Comparison of ENCODE assay signal across 12 cellular contexts in genomic region chr15:52083037-52083359, GRCh38. TPM values are rescaled to one million over a fixed set of nuclear protein-coding genes. Genes with fewer than 3 reads are reported as not detected.
DNase-seq lines count a peak whose midpoint lies in the region; ATAC-seq, FAIRE-seq and TF ChIP-seq lines count a peak whose summit lies in the region.
"Not testable (repeated sequence)": the region's sequence is repeated elsewhere in the genome, so short reads cannot be mapped to it uniquely, and the experiment has no call there.
"Had no signal": no experiment of that assay in that cellular context is flagged by ENCODE, and none has a peak within 500 bp of the region (broad histone marks: within the 10 kb centered on the region; RNA-seq: fewer than 3 reads in every experiment).

No MANE protein-coding gene starts in this region.

- H3K4me3 ChIP-seq in GM12865 (ENCODE audit: low read depth, low read length), result not testable (repeated sequence)
- 0 out of 2 replicates have a peak overlapping the region, but pooled peaks have one; percentile 17 for H3K4me3 ChIP-seq in GM12878

- H3K36me3 Mint-ChIP-seq in T-helper 17 cell (ENCODE audit: low read depth), result not testable (repeated sequence)

- BruUV-seq in GM12878 (replicated peaks; lab: Mats Ljungman, UMichigan), result not testable (repeated sequence)

- in situ Hi-C loops in GM12878 (cut with MboI), result not testable (repeated sequence)

- not testable (repeated sequence) for H3K9me3 Mint-ChIP-seq in stimulated activated naive CD8-positive, alpha-beta T cell treated with anti-CD3 and anti-CD28 coated beads, Interleukin-15, amount 100 ng/mL, for 72 hours

- H3K27me3 ChIP-seq in GM12878 (replicated peaks in 1 of 2; ENCODE audit: control insufficient read depth in 2 of 2, insufficient read depth in 2 of 2, low read length in 1 of 2), result not testable (repeated sequence)

- not testable (repeated sequence) for H3K9ac ChIP-seq in GM12878 (ENCODE audit: control insufficient read depth, insufficient read depth, low read length)

- not testable (repeated sequence) for H3K36me3 ChIP-seq in GM12878 (ENCODE audit: control insufficient read depth in 2 of 2, insufficient read depth in 2 of 2, low read length in 1 of 2)

- not testable (repeated sequence) for TF ChIP-seq RAD21 in GM12878 (IDR thresholded peaks at IDR 0.05; ENCODE audit: insufficient read depth, low read depth, low read length)

- RAD21 ChIA-PET in GM12878 (lab: Charles Lee; ENCODE audit: unreplicated experiment), result interaction anchor here (0.7 to 10.3 kb wide), 26 partner anchors 14 to 147 kb away, joined by 3 to 203 read pairs (median 5); partner anchors contain the start of genes BCL2L10 and LEO1

- not testable (repeated sequence) for TF ChIP-seq CTCF in GM12865 (IDR thresholded peaks at IDR 0.05; ENCODE audit: insufficient read depth, low read depth, low read length, missing control alignments); GM12878 (IDR thresholded peaks at IDR 0.05 in 2 of 3, conservative IDR thresholded peaks at IDR 0.05 in 1 of 3; ENCODE audit: control insufficient read depth in 2 of 3, extremely low read depth in 1 of 3, insufficient read depth in 1 of 3, low read depth in 3 of 3, low read length in 3 of 3)

- DNase-seq in GM12865 (ENCODE audit: low read depth), result peak; percentile 29
- not testable (repeated sequence) for DNase-seq in T-helper 17 cell; GM12878 (ENCODE audit: low read depth, low spot score); stimulated activated naive CD8-positive, alpha-beta T cell treated with anti-CD3 and anti-CD28 coated beads, Interleukin-15, amount 100 ng/mL, for 72 hours

- peaks cover 32% of the 10 kb centered on the region for H3K4me1 ChIP-seq in GM12878 (ENCODE audit: control insufficient read depth, insufficient read depth, low read length)

- not testable (repeated sequence) for TF ChIP-seq EP300 in GM12878 (IDR thresholded peaks at IDR 0.05; ENCODE audit: borderline replicate concordance in 1 of 2, control insufficient read depth in 1 of 2, low read depth in 2 of 2, low read length in 2 of 2)

- CTCF ChIA-PET in GM12878 (lab: Yijun Ruan, JAX), result interaction anchor here (0.6 to 11.1 kb wide), 20 partner anchors 9 to 149 kb away, joined by 3 to 251 read pairs (median 4); partner anchors contain the start of gene BCL2L10

- H3K27ac ChIP-seq in GM12878 (ENCODE audit: control insufficient read depth, insufficient read depth), result peak overlapping the region; percentile 84

- H3K9me3 ChIP-seq in T-helper 17 cell (ENCODE audit: control insufficient read depth, low read length, poor library complexity, severe bottlenecking), result not testable (repeated sequence)
- peaks cover 12% of the 10 kb centered on the region for H3K9me3 ChIP-seq in GM12878 (replicated peaks; ENCODE audit: control insufficient read depth, insufficient read depth, low read length)

- H3K27me3 Mint-ChIP-seq in T-helper 17 cell; stimulated activated naive CD8-positive, alpha-beta T cell treated with anti-CD3 and anti-CD28 coated beads, Interleukin-15, amount 100 ng/mL, for 72 hours: not testable (repeated sequence)

- 0% methylated on average over 1 of the region's 1 CpG for WGBS in GM12878 (ENCODE audit: insufficient coverage, insufficient replicate concordance, low lambda C conversion rate, missing lambda C conversion rate)

- SMC1A ChIA-PET in GM12878 (lab: Charles Lee; ENCODE audit: uncharacterized antibody, unreplicated experiment), result interaction anchor here (0.7 to 11.2 kb wide), 29 partner anchors 9 to 153 kb away, joined by 3 to 272 read pairs (median 5); partner anchors contain the start of genes BCL2L10 and LEO1

- H3K4me2 ChIP-seq in GM12878 (ENCODE audit: control insufficient read depth, insufficient read depth), result peak overlapping the region; percentile 88

- ATAC-seq in GM19324 (IDR thresholded peaks at IDR 0.05; ENCODE audit: low FRiP score, unreplicated experiment) (peak; percentile 16), GM21619 (IDR thresholded peaks at IDR 0.05; ENCODE audit: unreplicated experiment) (peak; percentile 6), HG02852 (IDR thresholded peaks at IDR 0.05; ENCODE audit: unreplicated experiment) (peak; percentile 15), HG03460 (IDR thresholded peaks at IDR 0.05; ENCODE audit: unreplicated experiment) (peak; percentile 11), GM12878 (peak; percentile 48)
- ATAC-seq in T-helper 17 cell; stimulated activated naive CD8-positive, alpha-beta T cell treated with anti-CD3 and anti-CD28 coated beads, Interleukin-15, amount 100 ng/mL, for 72 hours: not testable (repeated sequence)

- H3K79me2 ChIP-seq in GM12878 (ENCODE audit: control insufficient read depth, insufficient read depth, low read length), result peaks cover 13% of the 10 kb centered on the region

- H3K27ac Mint-ChIP-seq in T-helper 17 cell, result peak overlapping the region; percentile 51
- peak overlapping the region; percentile 2 to 38 for H3K27ac Mint-ChIP-seq in stimulated activated naive CD8-positive, alpha-beta T cell treated with anti-CD3 and anti-CD28 coated beads, Interleukin-15, amount 100 ng/mL, for 72 hours

- H3K4me1 Mint-ChIP-seq in T-helper 17 cell, result not testable (repeated sequence)
- H3K4me1 Mint-ChIP-seq in stimulated activated naive CD8-positive, alpha-beta T cell treated with anti-CD3 and anti-CD28 coated beads, Interleukin-15, amount 100 ng/mL, for 72 hours, result peaks cover 31% of the 10 kb centered on the region

- H3K4me3 Mint-ChIP-seq in T-helper 17 cell, result not testable (repeated sequence)
- peak overlapping the region in 1 of 2 donors; percentile 40 for H3K4me3 Mint-ChIP-seq in stimulated activated naive CD8-positive, alpha-beta T cell treated with anti-CD3 and anti-CD28 coated beads, Interleukin-15, amount 100 ng/mL, for 72 hours

- TF ChIP-seq POLR2A in GM12878 (IDR thresholded peaks at IDR 0.05; ENCODE audit: low read depth, low read length), result not testable (repeated sequence)

- intact Hi-C loops in GM12878 (cut with micrococcal nuclease; ENCODE audit: unreplicated experiment), result loop anchor here (1.0 kb wide), 1 partner anchor 20 kb away; no protein-coding TSS in a partner anchor

- not testable (repeated sequence) for FAIRE-seq in GM12878 (lab: Jason Lieb, UNC)

- POLR2A ChIA-PET in GM12878 (lab: Charles Lee), result interaction anchor here (0.5 to 10.3 kb wide), 17 partner anchors 8 to 349 kb away, joined by 3 to 151 read pairs (median 5); partner anchors contain the start of gene BCL2L10

- not testable (repeated sequence) for H4K20me1 ChIP-seq in GM12878 (ENCODE audit: control insufficient read depth, insufficient read depth)

- H2AFZ ChIP-seq in GM12878 (ENCODE audit: control insufficient read depth, low read depth, low read length), result not testable (repeated sequence)

TF ChIP-seq in GM12878, 131 proteins besides CTCF, POLR2A, EP300 and RAD21:
- TF ChIP-seq HDGF (IDR thresholded peaks at IDR 0.05) (peak; percentile 63; the same call in 1 of the 2 replicates), MTA2 (IDR thresholded peaks at IDR 0.05; ENCODE audit: low read depth) (0 out of 2 replicates have a peak, but pooled peaks have one; percentile 26), CHD4 (IDR thresholded peaks at IDR 0.05) (0 out of 2 replicates have a peak, but pooled peaks have one; percentile 39), SMARCA5 (IDR thresholded peaks at IDR 0.05) (peak; percentile 45), NFIC (IDR thresholded peaks at IDR 0.05; ENCODE audit: low read depth, low read length) (peak; percentile 16; the same call in 1 of the 2 replicates), MEF2B (IDR thresholded peaks at IDR 0.05; ENCODE audit: partially characterized antibody, poor library complexity, severe bottlenecking) (peak; percentile 27), NR2F1 (conservative IDR thresholded peaks at IDR 0.05) (peak; percentile 81), ZNF217 (IDR thresholded peaks at IDR 0.05) (peak; percentile 85; the same call in 1 of the 2 replicates), ATF7 (IDR thresholded peaks at IDR 0.05; ENCODE audit: low read depth) (peak; percentile 5; the same call in 1 of the 2 replicates), DPF2 (IDR thresholded peaks at IDR 0.05) (peak; percentile 36; the same call in 1 of the 2 replicates), ZBED1 (IDR thresholded peaks at IDR 0.05; ENCODE audit: borderline replicate concordance) (0 out of 2 replicates have a peak, but pooled peaks have one; percentile 11), CEBPB (IDR thresholded peaks at IDR 0.05; ENCODE audit: borderline replicate concordance in 1 of 2, low read depth in 2 of 2, low read length in 2 of 2) (0 out of 4 replicates have a peak, but pooled peaks of 1 of the 2 experiments have one; percentile 5)
- TF ChIP-seq, protein P1, sequence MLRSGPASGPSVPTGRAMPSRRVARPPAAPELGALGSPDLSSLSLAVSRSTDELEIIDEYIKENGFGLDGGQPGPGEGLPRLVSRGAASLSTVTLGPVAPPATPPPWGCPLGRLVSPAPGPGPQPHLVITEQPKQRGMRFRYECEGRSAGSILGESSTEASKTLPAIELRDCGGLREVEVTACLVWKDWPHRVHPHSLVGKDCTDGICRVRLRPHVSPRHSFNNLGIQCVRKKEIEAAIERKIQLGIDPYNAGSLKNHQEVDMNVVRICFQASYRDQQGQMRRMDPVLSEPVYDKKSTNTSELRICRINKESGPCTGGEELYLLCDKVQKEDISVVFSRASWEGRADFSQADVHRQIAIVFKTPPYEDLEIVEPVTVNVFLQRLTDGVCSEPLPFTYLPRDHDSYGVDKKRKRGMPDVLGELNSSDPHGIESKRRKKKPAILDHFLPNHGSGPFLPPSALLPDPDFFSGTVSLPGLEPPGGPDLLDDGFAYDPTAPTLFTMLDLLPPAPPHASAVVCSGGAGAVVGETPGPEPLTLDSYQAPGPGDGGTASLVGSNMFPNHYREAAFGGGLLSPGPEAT (IDR thresholded peaks at IDR 0.05; ENCODE audit: low read depth), result peak; percentile 61; the same call in 1 of the 2 replicates

RNA-seq across cellular contexts. Expression of gene BCL2L10, which starts 29.6 kb away (rescaled TPM):
- not detected for total RNA-seq in T-helper 17 cell
- total RNA-seq in GM12878 (2013; cell fraction: nucleolus; rRNA removed), result 1.1 and 1.2 TPM in 2 replicates
- 8.2 TPM in 2 replicates for total RNA-seq in GM12878 (2014; rRNA removed)
- 4.5 and 5.2 TPM in 2 replicates for total RNA-seq in GM12878 (2014; rRNA removed; fragmentation: Illumina TruSeq; extraction: Trizol)
- total RNA-seq in GM12878 (2021), result 6.9 and 7.3 TPM in 2 replicates
- polyA plus RNA-seq in GM12878 (2011; ENCODE audit: low read depth), result 4.0 TPM
- polyA plus RNA-seq in GM12878 (2011; rRNA removed), result 0.90 and 1.1 TPM in 2 replicates
- polyA plus RNA-seq in GM12878 (2011; cell fraction: cytosol; rRNA removed), result 0.72 and 0.78 TPM in 2 replicates
- polyA plus RNA-seq in GM12878 (2011; cell fraction: nucleus; rRNA removed), result 0.48 and 0.52 TPM in 2 replicates
- polyA plus RNA-seq in GM12878 (2012), result 5.8 and 8.6 TPM in 2 replicates
- 3.9 and 4.8 TPM in 2 replicates for polyA plus RNA-seq in GM12878 (2014; fragmentation: Illumina TruSeq; extraction: Trizol)
- 1 to 10 TPM in 1 of 2 experiments, under 1 TPM in 1; 0.64 to 2.6 TPM for polyA plus RNA-seq in GM12878 (2014; fragmentation: Nextera tagmentation; extraction: Ambion mirVana)
- 8.3 and 9.9 TPM in 2 replicates for polyA plus RNA-seq in GM12878 (2014; rRNA removed)
- polyA plus RNA-seq in GM12878 (2016; fragmentation: Nextera tagmentation; extraction: Ambion mirVana), result 1 to 10 TPM; 8.0 to 9.1 TPM
- polyA minus RNA-seq in GM12878 (2011; rRNA and poly(A)+ RNA removed), result 0.29 and 0.77 TPM in 2 replicates
- polyA minus RNA-seq in GM12878 (2011; cell fraction: cytosol; rRNA and poly(A)+ RNA removed), result not detected in 2 replicates
- 0.77 and 1.2 TPM in 2 replicates for polyA minus RNA-seq in GM12878 (2011; cell fraction: nucleus; rRNA and poly(A)+ RNA removed)
- total RNA-seq: Daoy, GM23248, SK-MEL-5 had no signal
- polyA plus RNA-seq: CD14-positive monocyte, GM23248 had no signal
